ENCODE assay signal across 19 cellular contexts in the genomic region with DNA sequence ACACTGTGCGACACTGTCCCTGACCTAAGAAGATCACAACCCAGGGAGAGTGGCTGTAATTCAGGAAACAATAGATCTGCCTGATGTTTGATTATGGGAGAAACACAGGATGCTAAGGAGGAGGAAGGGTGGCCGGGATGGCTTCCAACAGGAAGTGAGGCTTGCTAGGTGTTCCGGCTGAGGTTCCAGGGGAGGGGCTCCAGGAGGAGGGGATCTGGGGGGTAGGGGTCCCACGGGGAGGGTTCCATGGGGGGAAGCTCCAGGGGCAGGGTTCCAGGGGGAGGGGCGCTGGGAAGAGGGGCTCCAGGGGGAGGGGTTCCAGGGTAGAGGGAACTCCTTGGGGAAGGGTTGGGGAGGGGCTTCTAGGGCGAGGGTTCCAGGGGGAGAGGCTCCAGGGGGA. TPM values are rescaled to one million over a fixed set of nuclear protein-coding genes. Genes with fewer than 3 reads are reported as not detected.
DNase-seq lines count a peak whose midpoint lies in the region; ATAC-seq and TF ChIP-seq lines count a peak whose summit lies in the region.
"Had no signal": no experiment of that assay in that cellular context is flagged by ENCODE, and none has a peak within 500 bp of the region (broad histone marks: within the 10 kb centered on the region; RNA-seq: fewer than 3 reads in every experiment).

No MANE protein-coding gene starts in this region.

- 32% methylated on average over 4 of the region's 6 CpGs for WGBS in esophagus muscularis mucosa

- no peaks in the 10 kb centered on the region for H3K36me3 Mint-ChIP-seq in stimulated activated memory B cell treated with anti-CD40 and anti-IgM and Interleukin-4, amounts not matched to agents 10 μg/mL and 1 μg/mL and 100 μg/mL, for 72 hours
- H3K36me3 Mint-ChIP-seq: CD4-positive, CD25-positive, alpha-beta regulatory T cell had no signal

- DNase-seq in left ventricle myocardium inferior, result no peak
- DNase-seq in left cardiac atrium, result no peak
- no peak for DNase-seq in esophagus muscularis mucosa (ENCODE audit: extremely low spot score)
- DNase-seq in NCI-H1417 treated with DMSO at 0.1 percent for 48 hours (lab: John Stamatoyannopoulos, UW), result no peak
- DNase-seq in hypothalamus (lab: John Stamatoyannopoulos, UW), result no peak
- no peak for DNase-seq in T-helper 1 cell
- DNase-seq: BE2C; Caco-2; CD4-positive, CD25-positive, alpha-beta regulatory T cell; GOT3; NCI-H187 treated with DMSO at 0.1 percent for 48 hours; NCI-H446; NCI-H526 treated with DMSO at 0.1 percent for 48 hours; NK-92 treated with Interleukin-12 subunit alpha and Interleukin-12 subunit beta, amount 100 ng/mL, for 24 hours; Right ventricle myocardium superior had no signal

- no peaks in the 10 kb centered on the region for H3K4me1 Mint-ChIP-seq in stimulated activated memory B cell treated with anti-CD40 and anti-IgM and Interleukin-4, amounts not matched to agents 10 μg/mL and 1 μg/mL and 100 μg/mL, for 72 hours
- H3K4me1 Mint-ChIP-seq: CD4-positive, CD25-positive, alpha-beta regulatory T cell had no signal

- H3K27ac ChIP-seq in left ventricle myocardium inferior (replicated peaks) (peak overlapping the region; percentile 47), esophagus muscularis mucosa (replicated peaks in 1 of 4) (peak overlapping the region; percentile 75 to 87 (median 78))
- H3K27ac ChIP-seq: HL-60, KMS-11 had no signal

- H3K27ac Mint-ChIP-seq in stimulated activated memory B cell treated with anti-CD40 and anti-IgM and Interleukin-4, amounts not matched to agents 10 μg/mL and 1 μg/mL and 100 μg/mL, for 72 hours, result no peak overlapping the region
- H3K27ac Mint-ChIP-seq: CD4-positive, CD25-positive, alpha-beta regulatory T cell had no signal

- H3K36me3 ChIP-seq in left ventricle myocardium inferior (no peaks in the 10 kb centered on the region), esophagus muscularis mucosa (peaks cover 0 to 8% (median 0%) of the 10 kb centered on the region in 4 donors)
- H3K36me3 ChIP-seq: BE2C had no signal

- peaks cover 41% of the 10 kb centered on the region for H3K4me1 ChIP-seq in left ventricle myocardium inferior
- peaks cover 31 to 95% (median 93%) of the 10 kb centered on the region in 4 donors for H3K4me1 ChIP-seq in esophagus muscularis mucosa
- H3K4me1 ChIP-seq: BE2C, Caco-2 had no signal

- H3K27me3 Mint-ChIP-seq in stimulated activated memory B cell treated with anti-CD40 and anti-IgM and Interleukin-4, amounts not matched to agents 10 μg/mL and 1 μg/mL and 100 μg/mL, for 72 hours, result peaks cover 22% of the 10 kb centered on the region
- H3K27me3 Mint-ChIP-seq: CD4-positive, CD25-positive, alpha-beta regulatory T cell had no signal

- TF ChIP-seq POLR2A in esophagus muscularis mucosa (IDR thresholded peaks at IDR 0.05; ENCODE audit: low read depth), result no peak

- H3K27me3 ChIP-seq in left ventricle myocardium inferior (ENCODE audit: low read depth) (no peaks in the 10 kb centered on the region), esophagus muscularis mucosa (no peaks in the 10 kb centered on the region)
- H3K27me3 ChIP-seq: BE2C had no signal

- TF ChIP-seq EP300 in esophagus muscularis mucosa (IDR thresholded peaks at IDR 0.05), result no peak

- no peak for ATAC-seq in left cardiac atrium
- peak; percentile 5 for ATAC-seq in stimulated activated memory B cell treated with anti-CD40 and anti-IgM and Interleukin-4, amounts not matched to agents 10 μg/mL and 1 μg/mL and 100 μg/mL, for 72 hours
- ATAC-seq: HCT116 had no signal

- intact Hi-C loops in left ventricle myocardium inferior (cut with micrococcal nuclease), result no loop called here
- intact Hi-C loops in left cardiac atrium (cut with DNase I), result no loop called here
- intact Hi-C loops in esophagus muscularis mucosa (cut with DNase I), result no loop called here

- TF ChIP-seq CTCF in left ventricle myocardium inferior (IDR thresholded peaks at IDR 0.05; ENCODE audit: borderline replicate concordance), result no peak
- TF ChIP-seq CTCF in esophagus muscularis mucosa (IDR thresholded peaks at IDR 0.05), result no peak

- no peaks in the 10 kb centered on the region for H3K9me3 ChIP-seq in left ventricle myocardium inferior (replicated peaks)
- H3K9me3 ChIP-seq in esophagus muscularis mucosa, result no peaks in the 10 kb centered on the region
- H3K9me3 ChIP-seq: BE2C, Caco-2 had no signal

- H3K4me3 ChIP-seq in left ventricle myocardium inferior, result no peak overlapping the region
- H3K4me3 ChIP-seq in esophagus muscularis mucosa, result no peak overlapping the region

- H3K9me3 Mint-ChIP-seq in stimulated activated memory B cell treated with anti-CD40 and anti-IgM and Interleukin-4, amounts not matched to agents 10 μg/mL and 1 μg/mL and 100 μg/mL, for 72 hours, result no peaks in the 10 kb centered on the region
- H3K9me3 Mint-ChIP-seq: CD4-positive, CD25-positive, alpha-beta regulatory T cell had no signal

- no peak overlapping the region for H3K4me3 Mint-ChIP-seq in stimulated activated memory B cell treated with anti-CD40 and anti-IgM and Interleukin-4, amounts not matched to agents 10 μg/mL and 1 μg/mL and 100 μg/mL, for 72 hours
- H3K4me3 Mint-ChIP-seq: CD4-positive, CD25-positive, alpha-beta regulatory T cell had no signal

RNA-seq across cellular contexts. Expression of a gene that starts 48.6 kb away (rescaled TPM):
- total RNA-seq in left ventricle myocardium inferior, result 19.1 TPM
- total RNA-seq in left cardiac atrium, result 10 to 100 TPM; 14.7 to 15.8 TPM
- total RNA-seq in esophagus muscularis mucosa, result 100 to 1,000 TPM; 221 to 446 (median 392) TPM
- total RNA-seq: Caco-2; CD4-positive, CD25-positive, alpha-beta regulatory T cell had no signal

Comparison
In these comparisons a context has a peak if more than half of its experiments do, and no peak if none do; other contexts are left out.
1. RNA of a gene that starts 48.6 kb away (total RNA-seq): 221 to 446 TPM in esophagus muscularis mucosa; 19.1 TPM in left ventricle myocardium inferior (single experiment) and 14.7 to 15.8 TPM in left cardiac atrium; every median in the first group is over 10 times any median in the second.